15 cellular contexts compared by ENCODE assay signal in the genomic region with DNA sequence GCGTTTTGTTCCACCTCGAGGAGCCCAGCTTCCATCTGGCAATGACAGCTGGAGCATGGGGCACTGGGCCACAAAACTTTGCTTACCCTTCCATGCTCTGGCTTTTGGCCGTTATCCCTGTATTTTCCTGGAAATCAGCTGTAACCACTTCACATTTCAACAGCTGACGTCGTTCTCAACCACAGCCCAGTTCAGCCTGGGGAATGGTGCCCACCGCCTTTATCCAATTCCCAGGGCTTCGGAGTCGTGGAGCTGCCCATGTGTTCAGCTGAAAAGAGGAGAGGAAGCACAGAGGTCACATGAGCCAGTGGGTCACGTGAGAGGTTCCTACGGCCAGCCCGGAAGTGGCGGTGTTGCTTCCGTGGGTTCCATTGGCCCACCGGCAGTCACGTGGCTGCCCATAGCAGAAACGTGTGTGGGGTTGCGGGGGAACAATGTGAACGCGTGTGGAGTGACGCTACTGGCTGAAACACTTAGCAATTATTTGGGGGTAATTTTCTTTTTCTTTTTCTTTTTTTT.
DNase-seq lines count a peak whose midpoint lies in the region; ATAC-seq and TF ChIP-seq lines count a peak whose summit lies in the region.
"Had no signal": no experiment of that assay in that cellular context is flagged by ENCODE, and none has a peak within 500 bp of the region (broad histone marks: within the 10 kb centered on the region; RNA-seq: fewer than 3 reads in every experiment).

No MANE protein-coding gene starts in this region.

- H3K4me3 ChIP-seq in fibroblast of pulmonary artery (replicated peaks; ENCODE audit: low read depth, low read length): no peak overlapping the region
- H3K4me3 ChIP-seq: adrenal gland, sigmoid colon, thyroid gland had no signal

- TF ChIP-seq CTCF in fibroblast of pulmonary artery (IDR thresholded peaks at IDR 0.05; ENCODE audit: low read length, missing control alignments): no peak

- DNase-seq in GM03348 (ENCODE audit: low spot score): peak; percentile 20
- peak; percentile 86 for DNase-seq in NCI-H1694 (lab: John Stamatoyannopoulos, UW)
- peak; percentile 21 for DNase-seq in fibroblast of pulmonary artery (ENCODE audit: low read depth)
- DNase-seq in putamen (ENCODE audit: low spot score): peak; percentile 30
- DNase-seq: adrenal gland; mesendoderm; NCI-H1092; NCI-H2171 treated with DMSO at 0.1 percent for 48 hours; NK-92 treated with Interleukin-12 subunit alpha and Interleukin-12 subunit beta, amount 100 ng/mL, for 24 hours; sigmoid colon; stimulated activated CD4-positive, alpha-beta T cell treated with anti-CD3 and anti-CD28 coated beads, Interleukin-2, amount 100 ng/mL, for 48 hours had no signal

- ATAC-seq in GM18517 (IDR thresholded peaks at IDR 0.05; ENCODE audit: unreplicated experiment): no peak
- no peak for ATAC-seq in GM21423 (IDR thresholded peaks at IDR 0.05; ENCODE audit: unreplicated experiment)
- ATAC-seq in GM18867 (IDR thresholded peaks at IDR 0.05; ENCODE audit: unreplicated experiment): no peak

Comparison
In these comparisons a context has a peak if more than half of its experiments do, and no peak if none do; other contexts are left out.
1. DNase-seq: peak in every context shown above with its lines; median percentile 86 in NCI-H1694; 30 in putamen; 21 in fibroblast of pulmonary artery; 20 in GM03348.